Comparison of ENCODE assay signal across 20 cellular contexts in genomic region chr3:77171026-77171425, GRCh38.
"Had no signal": no experiment of that assay in that cellular context is flagged by ENCODE, and none has a peak within 500 bp of the region (broad histone marks: within the 10 kb centered on the region; RNA-seq: fewer than 3 reads in every experiment).

No MANE protein-coding gene starts in this region.

- ATAC-seq: effector memory CD8-positive, alpha-beta T cell; left colon; left ventricle myocardium superior; natural killer cell treated with Interleukin-12 subunit alpha and Interleukin-12 subunit beta and Interleukin-15 and Interleukin-18, amount 100 ng/mL, for 72 hours; pancreas; right lobe of liver; stimulated activated effector memory CD8-positive, alpha-beta T cell treated with anti-CD3 and anti-CD28 coated beads, Interleukin-12 subunit alpha, Interleukin-12 subunit beta, amount 100 ng/mL, for 72 hours had no signal

- DNase-seq: effector memory CD8-positive, alpha-beta T cell; esophagus squamous epithelium; foreskin fibroblast; head of caudate nucleus; left colon; left ventricle myocardium superior; mesenchymal stem cell; midbrain; occipital lobe; pancreas; right lobe of liver; stimulated activated CD4-positive, alpha-beta T cell treated with anti-CD3 and anti-CD28 coated beads, Interleukin-4, amount 100 ng/mL, for 1 hour; stimulated activated CD8-positive, alpha-beta memory T cell treated with anti-CD3 and anti-CD28 coated beads, Interleukin-4, amount 100 ng/mL, for 48 hours; tibial artery; upper lobe of left lung; uterus had no signal

- H3K4me3 Mint-ChIP-seq: effector memory CD8-positive, alpha-beta T cell; natural killer cell treated with Interleukin-12 subunit alpha and Interleukin-12 subunit beta and Interleukin-15 and Interleukin-18, amount 100 ng/mL, for 72 hours; stimulated activated effector memory CD8-positive, alpha-beta T cell treated with anti-CD3 and anti-CD28 coated beads, Interleukin-12 subunit alpha, Interleukin-12 subunit beta, amount 100 ng/mL, for 72 hours; stimulated activated naive CD8-positive, alpha-beta T cell treated with anti-CD3 and anti-CD28 coated beads, Interleukin-15, Interleukin-2, amounts not matched to agents 100 ng/mL and 50 ng/mL, for 24 hours had no signal

- H3K27me3 Mint-ChIP-seq: effector memory CD8-positive, alpha-beta T cell; natural killer cell treated with Interleukin-12 subunit alpha and Interleukin-12 subunit beta and Interleukin-15 and Interleukin-18, amount 100 ng/mL, for 72 hours; stimulated activated naive CD8-positive, alpha-beta T cell treated with anti-CD3 and anti-CD28 coated beads, Interleukin-15, Interleukin-2, amounts not matched to agents 100 ng/mL and 50 ng/mL, for 24 hours had no signal

- H3K27ac Mint-ChIP-seq: effector memory CD8-positive, alpha-beta T cell; natural killer cell treated with Interleukin-12 subunit alpha and Interleukin-12 subunit beta and Interleukin-15 and Interleukin-18, amount 100 ng/mL, for 72 hours; progenitor cell of endocrine pancreas; stimulated activated effector memory CD8-positive, alpha-beta T cell treated with anti-CD3 and anti-CD28 coated beads, Interleukin-12 subunit alpha, Interleukin-12 subunit beta, amount 100 ng/mL, for 72 hours; stimulated activated naive CD8-positive, alpha-beta T cell treated with anti-CD3 and anti-CD28 coated beads, Interleukin-15, Interleukin-2, amounts not matched to agents 100 ng/mL and 50 ng/mL, for 24 hours had no signal

- H3K4me1 Mint-ChIP-seq: stimulated activated effector memory CD8-positive, alpha-beta T cell treated with anti-CD3 and anti-CD28 coated beads, Interleukin-12 subunit alpha, Interleukin-12 subunit beta, amount 100 ng/mL, for 72 hours had no signal

- H3K36me3 Mint-ChIP-seq: stimulated activated effector memory CD8-positive, alpha-beta T cell treated with anti-CD3 and anti-CD28 coated beads, Interleukin-12 subunit alpha, Interleukin-12 subunit beta, amount 100 ng/mL, for 72 hours had no signal

- FAIRE-seq: pancreas had no signal
